8 cellular contexts compared by ENCODE assay signal in genomic region chr17:7439462-7440112, GRCh38. TPM values are rescaled to one million over a fixed set of nuclear protein-coding genes. Genes with fewer than 3 reads are reported as not detected.
A peak's percentile ranks its signal among the peaks of the same experiment; 100 is the strongest.
DNase-seq lines count a peak whose midpoint lies in the region; ATAC-seq and TF ChIP-seq lines count a peak whose summit lies in the region.

Gene FGF11, plus strand, starts transcription at chr17:7439512. Its CDS starts 109 bp downstream, at chr17:7439621.

- peaks cover 5 to 60% (median 31%) of the 10 kb centered on the region in 4 donors for H3K4me1 Mint-ChIP-seq in CD4-positive, CD25-positive, alpha-beta regulatory T cell

- peak within 1 kb of the TSS; percentile 9 for H4K91ac ChIP-seq in neuronal stem cell (ENCODE audit: low read depth, low read length, poor library complexity)

- H2BK15ac ChIP-seq in neuronal stem cell (ENCODE audit: low read length), result peak within 1 kb of the TSS; percentile 95

- no TSS peak for BruUV-seq in PC-9 (replicated peaks; lab: Mats Ljungman, UMichigan)

- peaks cover 8% of the 10 kb centered on the region; the same call in 1 of the 2 replicates for H3K79me2 ChIP-seq in PC-9 (ENCODE audit: low read depth)

- H4K8ac ChIP-seq in neuronal stem cell (ENCODE audit: low read depth, low read length), result peak within 1 kb of the TSS; percentile 87

- peak within 1 kb of the TSS; percentile 89 for H3K23ac ChIP-seq in neuronal stem cell (ENCODE audit: low read depth, low read length, poor library complexity)

- H3K4me3 ChIP-seq in CD4-positive, CD25-positive, alpha-beta regulatory T cell (ENCODE audit: low read depth, low read length), result no peak within 1 kb of the TSS
- H3K4me3 ChIP-seq in PC-9, result peak within 1 kb of the TSS; percentile 71
- peak within 1 kb of the TSS; percentile 96 to 98 for H3K4me3 ChIP-seq in neuronal stem cell (ENCODE audit: low read length in 2 of 2)

- peaks cover 13% of the 10 kb centered on the region; the same call in 1 of the 2 replicates for H3F3A ChIP-seq in PC-9 (ENCODE audit: insufficient read depth, low read depth)

- peaks cover 56% of the 10 kb centered on the region for H3K4me1 ChIP-seq in CD4-positive, CD25-positive, alpha-beta regulatory T cell (ENCODE audit: control insufficient read depth, insufficient read depth, low read length, poor library complexity, severe bottlenecking)
- H3K4me1 ChIP-seq in PC-9 (replicated peaks; ENCODE audit: insufficient read depth), result peaks cover 17% of the 10 kb centered on the region
- peaks cover 26 to 31% of the 10 kb centered on the region in 2 donors for H3K4me1 ChIP-seq in neuronal stem cell (ENCODE audit: control insufficient read depth in 2 of 2, insufficient read depth in 1 of 2, low read depth in 1 of 2, low read length in 2 of 2)

- no peak for ATAC-seq in CD4-positive, CD25-positive, alpha-beta regulatory T cell (ENCODE audit: low read depth in 2 of 2)
- ATAC-seq in GM21423 (IDR thresholded peaks at IDR 0.05; ENCODE audit: unreplicated experiment), result no peak

- no peaks in the 10 kb centered on the region for H3K9me3 ChIP-seq in CD4-positive, CD25-positive, alpha-beta regulatory T cell (ENCODE audit: control insufficient read depth in 2 of 2, low read length in 2 of 2)
- H3K9me3 ChIP-seq in PC-9 (ENCODE audit: insufficient read depth, low read depth) (no peaks in the 10 kb centered on the region), neuronal stem cell (replicated peaks in 1 of 2; ENCODE audit: control insufficient read depth in 2 of 2, insufficient read depth in 1 of 2, low read depth in 1 of 2, low read length in 2 of 2) (peaks cover 0 to 4% of the 10 kb centered on the region in 2 donors)

- peak within 1 kb of the TSS; percentile 16 for H2BK12ac ChIP-seq in neuronal stem cell (ENCODE audit: low read length)

- H3K36me3 Mint-ChIP-seq in CD4-positive, CD25-positive, alpha-beta regulatory T cell, result peaks cover 14% of the 10 kb centered on the region

- no peak within 1 kb of the TSS for H3K27ac ChIP-seq in CD4-positive, CD25-positive, alpha-beta regulatory T cell (ENCODE audit: insufficient read depth, low read length, poor library complexity, severe bottlenecking)
- H3K27ac ChIP-seq in PC-9, result no peak within 1 kb of the TSS
- peak within 1 kb of the TSS; percentile 89 for H3K27ac ChIP-seq in epithelial cell of prostate
- no peak within 1 kb of the TSS for H3K27ac ChIP-seq in neuronal stem cell (replicated peaks; ENCODE audit: low read length)

- CTCF ChIA-PET in PC-9 (lab: Charles Lee), result no interaction called here

- H3K9ac ChIP-seq in neuronal stem cell (ENCODE audit: low read depth, low read length, poor library complexity), result peak within 1 kb of the TSS; percentile 96

- H3K27me3 Mint-ChIP-seq in CD4-positive, CD25-positive, alpha-beta regulatory T cell, result peaks cover 71% of the 10 kb centered on the region

- H3K18ac ChIP-seq in neuronal stem cell (ENCODE audit: low read length), result peak within 1 kb of the TSS; percentile 100

- H3K27me3 ChIP-seq in CD4-positive, CD25-positive, alpha-beta regulatory T cell (ENCODE audit: control insufficient read depth, insufficient read depth, low read length), result peaks cover 28% of the 10 kb centered on the region
- no peaks in the 10 kb centered on the region for H3K27me3 ChIP-seq in PC-9 (ENCODE audit: insufficient read depth, low read depth)
- peaks cover 29 to 49% (median 44%) of the 10 kb centered on the region in 3 experiments for H3K27me3 ChIP-seq in neuronal stem cell (ENCODE audit: control insufficient read depth in 3 of 3, insufficient read depth in 3 of 3, low read depth in 1 of 3, low read length in 3 of 3)

- peak within 1 kb of the TSS; percentile 99 for H3K14ac ChIP-seq in neuronal stem cell (ENCODE audit: low read length)

- H3K27ac Mint-ChIP-seq in CD4-positive, CD25-positive, alpha-beta regulatory T cell, result peak within 1 kb of the TSS in 2 of 3 donors; percentile 40 to 62

- H3K4ac ChIP-seq in neuronal stem cell (ENCODE audit: low read length), result no peak within 1 kb of the TSS

- H2BK120ac ChIP-seq in neuronal stem cell (ENCODE audit: low read depth, low read length), result peak within 1 kb of the TSS; percentile 74

- peak within 1 kb of the TSS; percentile 74 to 95 (median 83) for H3K4me3 Mint-ChIP-seq in CD4-positive, CD25-positive, alpha-beta regulatory T cell

- H4K20me1 ChIP-seq in PC-9 (ENCODE audit: insufficient read depth), result no peaks in the 10 kb centered on the region

- H3K9me2 ChIP-seq in PC-9 (ENCODE audit: insufficient read depth), result no peaks in the 10 kb centered on the region

- no peak for DNase-seq in CD4-positive, CD25-positive, alpha-beta regulatory T cell
- DNase-seq in PC-9 (peak in 1 of 2 experiments; percentile 31), epithelial cell of prostate (ENCODE audit: low read depth, low spot score) (no peak), neuronal stem cell (ENCODE audit: low spot score) (no peak), DMS114 treated with DMSO at 0.1 percent for 48 hours (lab: John Stamatoyannopoulos, UW; ENCODE audit: unreplicated experiment) (no peak), GM19238 (ENCODE audit: insufficient read length, low spot score) (no peak)
- no peak for DNase-seq in activated CD4-positive, CD25-positive, alpha-beta regulatory T cell treated with anti-CD3 and anti-CD28 coated beads, Interleukin-2, amount 50 U/mL, for 72 hours

- no peak for TF ChIP-seq CTCF in PC-9 (conservative IDR thresholded peaks at IDR 0.05)

- WGBS in neuronal stem cell (ENCODE audit: extremely low coverage in 2 of 2, insufficient read length in 2 of 2, insufficient replicate concordance in 1 of 2), 2 donors, result no CpG with 5 or more reads among the region's 50 CpGs

- H3K36me3 ChIP-seq in CD4-positive, CD25-positive, alpha-beta regulatory T cell (ENCODE audit: control insufficient read depth, insufficient read depth, low read length), result no peaks in the 10 kb centered on the region
- no peaks in the 10 kb centered on the region for H3K36me3 ChIP-seq in PC-9 (ENCODE audit: low read depth)
- H3K36me3 ChIP-seq in neuronal stem cell (replicated peaks in 1 of 2; ENCODE audit: control insufficient read depth in 2 of 2, insufficient read depth in 2 of 2, low read length in 2 of 2), result no peaks in the 10 kb centered on the region

- intact Hi-C loops in PC-9 (cut with micrococcal nuclease; ENCODE audit: unreplicated experiment), result loop anchor here (5.0 kb wide), 1 partner anchor 63 kb away; no protein-coding TSS in a partner anchor

- peak within 1 kb of the TSS; percentile 78 for H2AFZ ChIP-seq in PC-9
- peak within 1 kb of the TSS; percentile 97 for H2AFZ ChIP-seq in neuronal stem cell (ENCODE audit: low read length)

- peaks cover 0 to 2% (median 0%) of the 10 kb centered on the region in 7 donors for H3K9me3 Mint-ChIP-seq in CD4-positive, CD25-positive, alpha-beta regulatory T cell

- POLR2A ChIA-PET in PC-9 (lab: Charles Lee; ENCODE audit: unreplicated experiment), result interaction anchor here (0.8 kb wide), 1 partner anchor 20 kb away, joined by 21 read pairs; no protein-coding TSS in a partner anchor

- H2AK5ac ChIP-seq in neuronal stem cell (ENCODE audit: low read depth, low read length), result peak within 1 kb of the TSS; percentile 89

- H2BK5ac ChIP-seq in neuronal stem cell (ENCODE audit: low read length), result peak within 1 kb of the TSS; percentile 83

- no peaks in the 10 kb centered on the region for H3K79me1 ChIP-seq in neuronal stem cell (ENCODE audit: low read depth, low read length)

- H3K4me2 ChIP-seq in PC-9 (peak within 1 kb of the TSS; percentile 90), neuronal stem cell (ENCODE audit: insufficient read depth, low read length, poor library complexity, severe bottlenecking) (peak within 1 kb of the TSS; percentile 97)

RNA-seq across cellular contexts. Expression of gene FGF11, which starts in this region (rescaled TPM):
- total RNA-seq in CD4-positive, CD25-positive, alpha-beta regulatory T cell, result 3.3 TPM
- polyA plus RNA-seq in CD4-positive, CD25-positive, alpha-beta regulatory T cell, result under 1 TPM in 3 of 4 donors, not detected in 1; 0.07 to 0.27 (median 0.18) TPM
- total RNA-seq in PC-9 (2021), result 15.2 and 23.2 TPM in 2 replicates
- 5.1 TPM for polyA plus RNA-seq in neuronal stem cell (2013, experiment 1 of 2)
- polyA plus RNA-seq in neuronal stem cell (2013, experiment 2 of 2), result 4.3 TPM
